In the genomic region with DNA sequence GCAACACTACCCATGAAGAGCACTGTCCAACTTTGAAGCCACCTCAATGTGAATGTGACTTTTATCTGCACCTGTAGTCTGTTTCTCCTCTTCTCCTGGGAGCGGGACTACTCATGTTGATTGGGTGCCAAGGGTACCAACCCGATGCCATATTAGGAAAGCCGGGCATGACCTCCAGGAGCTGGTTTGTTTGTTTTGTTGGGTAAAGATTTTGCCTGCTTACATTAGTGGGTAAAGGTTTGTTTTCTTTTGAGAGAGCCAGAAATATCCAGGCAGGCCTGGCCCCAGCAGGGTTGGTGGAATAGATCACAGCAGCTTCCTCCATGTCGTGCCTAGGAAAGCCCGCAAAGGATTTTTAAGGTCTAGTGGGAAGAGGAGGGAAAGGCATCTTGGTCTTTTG, we compare ENCODE assay signal across 25 cellular contexts. TPM values are rescaled to one million over a fixed set of nuclear protein-coding genes. Genes with fewer than 3 reads are reported as not detected.
A peak's percentile ranks its signal among the peaks of the same experiment; 100 is the strongest.
DNase-seq lines count a peak whose midpoint lies in the region; ATAC-seq and TF ChIP-seq lines count a peak whose summit lies in the region.
"Had no signal": no experiment of that assay in that cellular context is flagged by ENCODE, and none has a peak within 500 bp of the region (broad histone marks: within the 10 kb centered on the region; RNA-seq: fewer than 3 reads in every experiment).

No MANE protein-coding gene starts in this region.

- H3K9ac ChIP-seq in PC-3 (ENCODE audit: low read length) (no peak overlapping the region), subcutaneous abdominal adipose tissue (ENCODE audit: low read length in 5 of 5) (peak overlapping the region in 1 of 5 donors; percentile 41)
- H3K9ac ChIP-seq: BLaER1 had no signal

- H3K4me3 Mint-ChIP-seq in activated naive CD8-positive, alpha-beta T cell treated with anti-CD3 and anti-CD28 coated beads, Interleukin-2, amount 10 ng/mL, durations not matched to agents 7 days and 5 days: no peak overlapping the region
- H3K4me3 Mint-ChIP-seq in activated naive CD8-positive, alpha-beta T cell treated with anti-CD3 and anti-CD28 coated beads for 36 hours: no peak overlapping the region
- no peak overlapping the region for H3K4me3 Mint-ChIP-seq in chondrocyte (ENCODE audit: unreplicated experiment)
- H3K4me3 Mint-ChIP-seq: stimulated activated effector memory CD8-positive, alpha-beta T cell treated with anti-CD3 and anti-CD28 coated beads, Interleukin-12 subunit alpha, Interleukin-12 subunit beta, amount 100 ng/mL, for 72 hours; T-helper 1 cell treated with Interleukin-12 subunit alpha and Interleukin-12 subunit beta and Interleukin-4 antibody, amounts not matched to agents 30 μg/mL and 1 μg/mL, for 36 hours had no signal

- CTCF ChIA-PET in PC-3 (lab: Charles Lee): no interaction called here

- no peak for TF ChIP-seq EP300 in suprapubic skin (IDR thresholded peaks at IDR 0.05)

- TF ChIP-seq POLR2A in suprapubic skin (IDR thresholded peaks at IDR 0.05): no peak

- no peaks in the 10 kb centered on the region for H3K9me2 ChIP-seq in PC-3 (replicated peaks; ENCODE audit: low read length)

- TF ChIP-seq CTCF in PC-3 (conservative IDR thresholded peaks at IDR 0.05; ENCODE audit: low read depth, low read length) (no peak), chondrocyte (IDR thresholded peaks at IDR 0.05) (no peak), suprapubic skin (IDR thresholded peaks at IDR 0.05) (no peak)

- H3K9me3 Mint-ChIP-seq in activated naive CD8-positive, alpha-beta T cell treated with anti-CD3 and anti-CD28 coated beads, Interleukin-2, amount 10 ng/mL, durations not matched to agents 7 days and 5 days: no peaks in the 10 kb centered on the region
- H3K9me3 Mint-ChIP-seq in activated naive CD8-positive, alpha-beta T cell treated with anti-CD3 and anti-CD28 coated beads for 36 hours: no peaks in the 10 kb centered on the region
- no peaks in the 10 kb centered on the region for H3K9me3 Mint-ChIP-seq in chondrocyte (ENCODE audit: low read depth)
- H3K9me3 Mint-ChIP-seq: stimulated activated effector memory CD8-positive, alpha-beta T cell treated with anti-CD3 and anti-CD28 coated beads, Interleukin-12 subunit alpha, Interleukin-12 subunit beta, amount 100 ng/mL, for 72 hours; T-helper 1 cell treated with Interleukin-12 subunit alpha and Interleukin-12 subunit beta and Interleukin-4 antibody, amounts not matched to agents 30 μg/mL and 1 μg/mL, for 36 hours had no signal

- no TSS peak for BruUV-seq in PC-3 (replicated peaks; lab: Mats Ljungman, UMichigan)

- no peak overlapping the region for H3K4me2 ChIP-seq in PC-3 (ENCODE audit: low read length)
- H3K4me2 ChIP-seq: BLaER1 had no signal

- WGBS in suprapubic skin: 89% methylated on average over 5 of the region's 5 CpGs

- intact Hi-C loops in PC-3 (cut with micrococcal nuclease) (no loop called here), left colon (cut with DNase I, micrococcal nuclease) (loop anchor here in 1 of 2 donors (5.0 kb wide), 1 partner anchor 183 kb away; no protein-coding TSS in a partner anchor)

- no peaks in the 10 kb centered on the region for H3F3A ChIP-seq in PC-3 (ENCODE audit: low read length, unreplicated experiment)

- H3K27ac Mint-ChIP-seq in activated naive CD8-positive, alpha-beta T cell treated with anti-CD3 and anti-CD28 coated beads, Interleukin-2, amount 10 ng/mL, durations not matched to agents 7 days and 5 days: peak overlapping the region; percentile 4
- no peak overlapping the region for H3K27ac Mint-ChIP-seq in activated naive CD8-positive, alpha-beta T cell treated with anti-CD3 and anti-CD28 coated beads for 36 hours
- H3K27ac Mint-ChIP-seq in chondrocyte (ENCODE audit: unreplicated experiment): no peak overlapping the region
- H3K27ac Mint-ChIP-seq: stimulated activated effector memory CD8-positive, alpha-beta T cell treated with anti-CD3 and anti-CD28 coated beads, Interleukin-12 subunit alpha, Interleukin-12 subunit beta, amount 100 ng/mL, for 72 hours; T-helper 1 cell treated with Interleukin-12 subunit alpha and Interleukin-12 subunit beta and Interleukin-4 antibody, amounts not matched to agents 30 μg/mL and 1 μg/mL, for 36 hours had no signal

- no peak for ATAC-seq in activated naive CD8-positive, alpha-beta T cell treated with anti-CD3 and anti-CD28 coated beads, Interleukin-2, amount 10 ng/mL, durations not matched to agents 7 days and 5 days (ENCODE audit: low read depth)
- ATAC-seq in PC-3: no peak
- ATAC-seq in left colon: peak; percentile 28
- no peak for ATAC-seq in GM19395 (IDR thresholded peaks at IDR 0.05; ENCODE audit: unreplicated experiment)
- ATAC-seq: HCT116; stimulated activated effector memory CD8-positive, alpha-beta T cell treated with anti-CD3 and anti-CD28 coated beads, Interleukin-12 subunit alpha, Interleukin-12 subunit beta, amount 100 ng/mL, for 72 hours had no signal

- no peaks in the 10 kb centered on the region for H3K27me3 ChIP-seq in PC-3 (ENCODE audit: low read length)
- H3K27me3 ChIP-seq in subcutaneous abdominal adipose tissue (ENCODE audit: control insufficient read depth in 5 of 5, insufficient read depth in 4 of 5, low read length in 5 of 5): no peaks in the 10 kb centered on the region
- H3K27me3 ChIP-seq in suprapubic skin: no peaks in the 10 kb centered on the region
- H3K27me3 ChIP-seq: BLaER1, cardiac muscle cell, testis, uterus had no signal

- H4K20me1 ChIP-seq in PC-3 (ENCODE audit: low read length): no peaks in the 10 kb centered on the region
- H4K20me1 ChIP-seq: BLaER1 had no signal

- H3K27me3 Mint-ChIP-seq in activated naive CD8-positive, alpha-beta T cell treated with anti-CD3 and anti-CD28 coated beads, Interleukin-2, amount 10 ng/mL, durations not matched to agents 7 days and 5 days: no peaks in the 10 kb centered on the region
- no peaks in the 10 kb centered on the region for H3K27me3 Mint-ChIP-seq in activated naive CD8-positive, alpha-beta T cell treated with anti-CD3 and anti-CD28 coated beads for 36 hours
- peaks cover 3% of the 10 kb centered on the region for H3K27me3 Mint-ChIP-seq in chondrocyte (ENCODE audit: low read depth)

- H3K4me1 Mint-ChIP-seq in activated naive CD8-positive, alpha-beta T cell treated with anti-CD3 and anti-CD28 coated beads, Interleukin-2, amount 10 ng/mL, durations not matched to agents 7 days and 5 days: peaks cover 2% of the 10 kb centered on the region
- H3K4me1 Mint-ChIP-seq in activated naive CD8-positive, alpha-beta T cell treated with anti-CD3 and anti-CD28 coated beads for 36 hours: peaks cover 2% of the 10 kb centered on the region
- H3K4me1 Mint-ChIP-seq in chondrocyte (ENCODE audit: low read depth): peaks cover 14% of the 10 kb centered on the region

- H3K4me1 ChIP-seq in PC-3 (ENCODE audit: insufficient read depth, low read length) (no peaks in the 10 kb centered on the region; the same call in 1 of the 2 replicates), subcutaneous abdominal adipose tissue (ENCODE audit: control insufficient read depth in 5 of 5, insufficient read depth in 5 of 5, low read length in 5 of 5) (peaks cover 0 to 21% (median 3%) of the 10 kb centered on the region in 5 donors), suprapubic skin (peaks cover 4% of the 10 kb centered on the region)
- H3K4me1 ChIP-seq: BLaER1, uterus had no signal

- POLR2A ChIA-PET in activated naive CD8-positive, alpha-beta T cell treated with anti-CD3 and anti-CD28 coated beads, Interleukin-2, amount 10 ng/mL, durations not matched to agents 7 days and 5 days (lab: Charles Lee): no interaction called here
- POLR2A ChIA-PET in PC-3 (lab: Charles Lee; ENCODE audit: unreplicated experiment): no interaction called here

- H3K9me3 ChIP-seq in PC-3 (ENCODE audit: low read length) (no peaks in the 10 kb centered on the region), subcutaneous abdominal adipose tissue (ENCODE audit: control insufficient read depth in 5 of 5, low read length in 5 of 5) (no peaks in the 10 kb centered on the region), suprapubic skin (no peaks in the 10 kb centered on the region)
- H3K9me3 ChIP-seq: BLaER1, testis, uterus had no signal

- no peaks in the 10 kb centered on the region for H3K36me3 ChIP-seq in PC-3 (ENCODE audit: low read depth, low read length)
- no peaks in the 10 kb centered on the region for H3K36me3 ChIP-seq in subcutaneous abdominal adipose tissue (ENCODE audit: control insufficient read depth in 5 of 5, insufficient read depth in 5 of 5, low read length in 5 of 5)
- no peaks in the 10 kb centered on the region for H3K36me3 ChIP-seq in suprapubic skin
- H3K36me3 ChIP-seq: BLaER1, cardiac muscle cell, uterus had no signal

- H3K4me3 ChIP-seq in PC-3 (ENCODE audit: low read length) (no peak overlapping the region), subcutaneous abdominal adipose tissue (ENCODE audit: low read depth in 1 of 5, low read length in 5 of 5) (no peak overlapping the region), suprapubic skin (no peak overlapping the region)
- H3K4me3 ChIP-seq: BLaER1, cardiac muscle cell, SK-N-MC, testis, uterus had no signal

- no peak overlapping the region for H3K27ac ChIP-seq in PC-3 (ENCODE audit: low read length)
- H3K27ac ChIP-seq in subcutaneous abdominal adipose tissue (ENCODE audit: low read depth, low read length): peak overlapping the region; percentile 30
- no peak overlapping the region for H3K27ac ChIP-seq in suprapubic skin
- H3K27ac ChIP-seq: BLaER1, cardiac muscle cell, SK-N-MC, testis, uterus had no signal

- DNase-seq in activated naive CD8-positive, alpha-beta T cell treated with anti-CD3 and anti-CD28 coated beads, Interleukin-2, amount 10 ng/mL, durations not matched to agents 7 days and 5 days: no peak
- no peak for DNase-seq in activated naive CD8-positive, alpha-beta T cell treated with anti-CD3 and anti-CD28 coated beads for 36 hours
- DNase-seq in PC-3: peak; percentile 30
- DNase-seq in left colon: peak in 1 of 2 donors; percentile 28
- DNase-seq in chondrocyte (ENCODE audit: low spot score): no peak
- no peak for DNase-seq in suprapubic skin (ENCODE audit: low spot score in 2 of 2)
- DNase-seq: ACHN; activated CD4-positive, alpha-beta T cell treated with anti-CD3 and anti-CD28 coated beads for 48 hours; activated naive CD4-positive, alpha-beta T cell treated with Interleukin-2 at 50 U/mL for 16 hours; activated T-cell treated with anti-CD3 and anti-CD28 coated beads, Interleukin-2, amount 50 U/mL, for 48 hours; dermis blood vessel endothelial cell; NCI-H1105 treated with DMSO at 0.1 percent for 48 hours; NCI-H2081 treated with DMSO at 0.1 percent for 48 hours; NCI-H446 treated with DMSO at 0.1 percent for 48 hours; stimulated activated CD4-positive, alpha-beta T cell treated with anti-CD3 and anti-CD28 coated beads, Interleukin-2, amount 100 ng/mL, for 48 hours; testis; uterus had no signal

- no peaks in the 10 kb centered on the region for H3K36me3 Mint-ChIP-seq in activated naive CD8-positive, alpha-beta T cell treated with anti-CD3 and anti-CD28 coated beads, Interleukin-2, amount 10 ng/mL, durations not matched to agents 7 days and 5 days
- H3K36me3 Mint-ChIP-seq in activated naive CD8-positive, alpha-beta T cell treated with anti-CD3 and anti-CD28 coated beads for 36 hours: no peaks in the 10 kb centered on the region
- no peaks in the 10 kb centered on the region for H3K36me3 Mint-ChIP-seq in chondrocyte (ENCODE audit: low read depth)
- H3K36me3 Mint-ChIP-seq: stimulated activated effector memory CD8-positive, alpha-beta T cell treated with anti-CD3 and anti-CD28 coated beads, Interleukin-12 subunit alpha, Interleukin-12 subunit beta, amount 100 ng/mL, for 72 hours had no signal

- H3K79me2 ChIP-seq in PC-3 (ENCODE audit: low read length): no peaks in the 10 kb centered on the region

- H2AFZ ChIP-seq in PC-3 (ENCODE audit: low read length): no peak overlapping the region

RNA-seq across cellular contexts. Expression of a gene that starts 19.7 kb away (rescaled TPM):
- total RNA-seq in activated naive CD8-positive, alpha-beta T cell treated with anti-CD3 and anti-CD28 coated beads, Interleukin-2, amount 10 ng/mL, durations not matched to agents 7 days and 5 days: 10 to 100 TPM; 89.5 to 94.1 TPM
- 10 to 100 TPM; 87.0 to 87.4 TPM for total RNA-seq in activated naive CD8-positive, alpha-beta T cell treated with anti-CD3 and anti-CD28 coated beads for 36 hours
- 66.2 and 81.1 TPM in 2 replicates for total RNA-seq in PC-3 (2014; rRNA removed)
- 100 to 1,000 TPM; 138 to 142 TPM for total RNA-seq in left colon
- 27.7 to 31.2 TPM (median 28.2 TPM) in 3 replicates for total RNA-seq in chondrocyte
- total RNA-seq in suprapubic skin: 10 to 100 TPM; 29.9 to 33.6 (median 32.2) TPM

RNA-seq across cellular contexts. Expression of a gene that starts 49.3 kb away (rescaled TPM):
- total RNA-seq in activated naive CD8-positive, alpha-beta T cell treated with anti-CD3 and anti-CD28 coated beads, Interleukin-2, amount 10 ng/mL, durations not matched to agents 7 days and 5 days: 10 to 100 TPM; 31.6 TPM
- 10 to 100 TPM; 16.6 to 16.7 TPM for total RNA-seq in activated naive CD8-positive, alpha-beta T cell treated with anti-CD3 and anti-CD28 coated beads for 36 hours
- 10.3 and 15.6 TPM in 2 replicates for total RNA-seq in PC-3 (2014; rRNA removed)
- total RNA-seq in left colon: 10 to 100 TPM; 17.8 to 20.0 TPM
- total RNA-seq in chondrocyte: 14.5 to 18.1 TPM (median 16.7 TPM) in 3 replicates
- 10 to 100 TPM; 18.2 to 33.9 (median 24.1) TPM for total RNA-seq in suprapubic skin

RNA-seq across cellular contexts. Expression of a gene that starts 49.7 kb away (rescaled TPM):
- total RNA-seq in activated naive CD8-positive, alpha-beta T cell treated with anti-CD3 and anti-CD28 coated beads, Interleukin-2, amount 10 ng/mL, durations not matched to agents 7 days and 5 days: 10 to 100 TPM; 11.9 to 12.7 TPM
- 10 to 100 TPM; 14.3 to 14.5 TPM for total RNA-seq in activated naive CD8-positive, alpha-beta T cell treated with anti-CD3 and anti-CD28 coated beads for 36 hours
- 6.9 and 11.5 TPM in 2 replicates for total RNA-seq in PC-3 (2014; rRNA removed)
- 10 to 100 TPM; 30.0 to 32.0 TPM for total RNA-seq in left colon
- 13.1 to 15.2 TPM (median 14.9 TPM) in 3 replicates for total RNA-seq in chondrocyte
- total RNA-seq in suprapubic skin: 10 to 100 TPM in 1 of 4 donors, 1 to 10 TPM in 3; 6.6 to 11.5 (median 7.1) TPM
